Comparison of ENCODE assay signal across 8 cellular contexts in genomic region chr22:21736084-21736642, GRCh38. TPM values are rescaled to one million over a fixed set of nuclear protein-coding genes. Genes with fewer than 3 reads are reported as not detected.
DNase-seq lines count a peak whose midpoint lies in the region; ATAC-seq, FAIRE-seq and TF ChIP-seq lines count a peak whose summit lies in the region.

No MANE protein-coding gene starts in this region.

- no peak overlapping the region for H3K4ac ChIP-seq in H1 (replicated peaks; ENCODE audit: insufficient read length, low read depth, low read length)

- no peaks in the 10 kb centered on the region for H3K9me3 ChIP-seq in CD4-positive, CD25-positive, alpha-beta regulatory T cell (ENCODE audit: control insufficient read depth in 2 of 2, low read length in 2 of 2)
- H3K9me3 ChIP-seq in HUES6 (ENCODE audit: control insufficient read depth, insufficient read depth, low read depth, low read length) = no peaks in the 10 kb centered on the region
- H3K9me3 ChIP-seq in H1 (ENCODE audit: insufficient read depth in 2 of 2, low read depth in 1 of 2, low read length in 1 of 2) = no peaks in the 10 kb centered on the region
- H3K9me3 ChIP-seq in neuron (ENCODE audit: low read length) = no peaks in the 10 kb centered on the region

- peak overlapping the region; percentile 67 to 97 for H3K4me2 ChIP-seq in H1 (ENCODE audit: insufficient read depth in 1 of 2, low read depth in 2 of 2, low read length in 2 of 2)

- WGBS in H1 (ENCODE audit: extremely low coverage in 1 of 2, insufficient coverage in 1 of 2, insufficient read length in 1 of 2, insufficient replicate concordance in 2 of 2, low coverage in 1 of 2, low lambda C conversion rate in 2 of 2, missing lambda C conversion rate in 1 of 2), 2 experiments = 12% methylated on average over 36 of the region's 65 CpGs; no CpG with 5 or more reads in 1 of the 2 experiments

- H3K27ac ChIP-seq in CD4-positive, CD25-positive, alpha-beta regulatory T cell (ENCODE audit: insufficient read depth, low read length, poor library complexity, severe bottlenecking) = no peak overlapping the region
- H3K27ac ChIP-seq in HUES6 (ENCODE audit: low read depth, low read length) (no peak overlapping the region), H1 (ENCODE audit: low read depth, low read length) (no peak overlapping the region)

- no peak overlapping the region for H2AK5ac ChIP-seq in H1 (ENCODE audit: low read depth, low read length)

- H3K27me3 Mint-ChIP-seq in CD4-positive, CD25-positive, alpha-beta regulatory T cell = peaks cover 9% of the 10 kb centered on the region

- H3K56ac ChIP-seq in H1 (replicated peaks; ENCODE audit: insufficient read length, low read depth, low read length) = no peak overlapping the region

- peak overlapping the region; percentile 87 for H2BK120ac ChIP-seq in H1 (replicated peaks; ENCODE audit: low read depth, low read length)

- H2BK15ac ChIP-seq in H1 (ENCODE audit: low read length) = peak overlapping the region; percentile 98; the same call in 1 of the 2 replicates

- H3K4me1 ChIP-seq in CD4-positive, CD25-positive, alpha-beta regulatory T cell (ENCODE audit: control insufficient read depth, insufficient read depth, low read length, poor library complexity, severe bottlenecking) = peaks cover 18% of the 10 kb centered on the region
- H3K4me1 ChIP-seq in HUES6 (ENCODE audit: control insufficient read depth, insufficient read depth, low read length) (peaks cover 12% of the 10 kb centered on the region), H1 (replicated peaks in 1 of 4; ENCODE audit: control insufficient read depth in 3 of 4, insufficient read depth in 4 of 4, low read length in 3 of 4) (peaks cover 0 to 6% (median 3%) of the 10 kb centered on the region in 4 experiments; a peak in 3 of 7 replicates), neuron (ENCODE audit: insufficient read depth, low read length) (peaks cover 9% of the 10 kb centered on the region)

- POLR2A ChIA-PET in H1 (lab: Charles Lee; ENCODE audit: partially characterized antibody) = interaction anchor here (0.6 to 1.8 kb wide), 14 partner anchors 8 to 217 kb away, joined by 3 to 10 read pairs (median 4); partner anchors contain the start of gene PPM1F

- TF ChIP-seq RAD21 in H1 (IDR thresholded peaks at IDR 0.05 in 1 of 2, conservative IDR thresholded peaks at IDR 0.05 in 1 of 2; ENCODE audit: low read depth in 2 of 2, low read length in 2 of 2) = no peak

- FAIRE-seq in H1 (lab: Jason Lieb, UNC) = no peak

- no peak overlapping the region for H3K27ac Mint-ChIP-seq in CD4-positive, CD25-positive, alpha-beta regulatory T cell

- no peaks in the 10 kb centered on the region for H3K9me3 Mint-ChIP-seq in CD4-positive, CD25-positive, alpha-beta regulatory T cell

- DNase-seq in CD4-positive, CD25-positive, alpha-beta regulatory T cell = no peak
- no peak for DNase-seq in H1 (ENCODE audit: low read depth in 1 of 2, low spot score in 2 of 2)
- no peak for DNase-seq in NCI-H2081 (lab: John Stamatoyannopoulos, UW)
- no peak for DNase-seq in GM13976 (ENCODE audit: low spot score)
- DNase-seq in HCEC 1CT = no peak
- no peak for DNase-seq in stimulated activated CD4-positive, alpha-beta T cell treated with anti-CD3 and anti-CD28 coated beads, Interleukin-12 subunit alpha, Interleukin-12 subunit beta, amount 100 ng/mL, for 4 hours

- H3K4me1 Mint-ChIP-seq in CD4-positive, CD25-positive, alpha-beta regulatory T cell = peaks cover 12 to 17% (median 14%) of the 10 kb centered on the region in 4 donors

- CTCF ChIA-PET in H1 (lab: Charles Lee; ENCODE audit: partially characterized antibody) = no interaction called here

- TF ChIP-seq POLR2A in H1 (IDR thresholded peaks at IDR 0.05; ENCODE audit: control extremely low read depth in 1 of 2, low read depth in 2 of 2, low read length in 2 of 2) = peak; percentile 82 to 88

- TF ChIP-seq CTCF in H1 (IDR thresholded peaks at IDR 0.05; ENCODE audit: control extremely low read depth in 1 of 3, insufficient read depth in 1 of 3, low read depth in 1 of 3, low read length in 3 of 3) (no peak), GM13976 (IDR thresholded peaks at IDR 0.05; ENCODE audit: borderline replicate concordance, control extremely low read depth, extremely low read depth, insufficient read depth, missing control alignments) (no peak)

- peak overlapping the region; percentile 98 for H3K18ac ChIP-seq in H1 (ENCODE audit: extremely low read depth, low read length)

- H3K4me3 ChIP-seq in CD4-positive, CD25-positive, alpha-beta regulatory T cell (ENCODE audit: low read depth, low read length) = no peak overlapping the region
- H3K4me3 ChIP-seq in HUES6 (ENCODE audit: low read depth, low read length) (peak overlapping the region; percentile 95), H1 (ENCODE audit: extremely low read depth in 1 of 4, insufficient read depth in 2 of 4, low read depth in 3 of 4, low read length in 4 of 4) (peak overlapping the region; percentile 48 to 67 (median 58)), neuron (ENCODE audit: low read length) (peak overlapping the region; percentile 61)

- peaks cover 0 to 3% of the 10 kb centered on the region in 2 experiments for H4K20me1 ChIP-seq in H1 (replicated peaks in 1 of 2; ENCODE audit: control insufficient read depth in 1 of 2, insufficient read depth in 2 of 2, low read length in 2 of 2)

- H2BK12ac ChIP-seq in H1 (ENCODE audit: low read depth, low read length) = peak overlapping the region; percentile 96; the same call in 1 of the 2 replicates

- H2BK5ac ChIP-seq in H1 (ENCODE audit: low read depth, low read length) = no peak overlapping the region

- H2AFZ ChIP-seq in H1 (ENCODE audit: low read length) = peak overlapping the region; percentile 59; the same call in 1 of the 2 replicates
- H2AFZ ChIP-seq in neuron (ENCODE audit: low read depth, low read length) = peak overlapping the region; percentile 50

- peak overlapping the region; percentile 89 for H4K91ac ChIP-seq in H1 (replicated peaks; ENCODE audit: insufficient read length, low read length)

- no peak for ATAC-seq in CD4-positive, CD25-positive, alpha-beta regulatory T cell (ENCODE audit: low read depth in 2 of 2)

- H3K23me2 ChIP-seq in H1 (ENCODE audit: low read depth, low read length) = peaks cover 7% of the 10 kb centered on the region; the same call in 1 of the 2 replicates

- no peaks in the 10 kb centered on the region for H3K27me3 ChIP-seq in CD4-positive, CD25-positive, alpha-beta regulatory T cell (ENCODE audit: control insufficient read depth, insufficient read depth, low read length)
- H3K27me3 ChIP-seq in HUES6 (ENCODE audit: control insufficient read depth, insufficient read depth, low read length) (peaks cover 52% of the 10 kb centered on the region), H1 (replicated peaks in 1 of 4; ENCODE audit: control insufficient read depth in 3 of 4, extremely low read depth in 1 of 4, insufficient read depth in 3 of 4, low read length in 3 of 4) (peaks cover 0 to 15% (median 6%) of the 10 kb centered on the region in 4 experiments; a peak in 2 of 7 replicates), neuron (ENCODE audit: insufficient read depth, low read length) (peaks cover 2% of the 10 kb centered on the region)

- no peak overlapping the region for H2BK20ac ChIP-seq in H1 (ENCODE audit: low read length)

- in situ Hi-C loops in GM13976 (cut with MboI; ENCODE audit: low sequenced_read_pairs, unreplicated experiment) = no loop called here

- H3K23ac ChIP-seq in H1 (ENCODE audit: insufficient read length) = no peak overlapping the region

- H3K14ac ChIP-seq in H1 (ENCODE audit: insufficient read length) = peak overlapping the region; percentile 40

- no peaks in the 10 kb centered on the region for H3K36me3 ChIP-seq in CD4-positive, CD25-positive, alpha-beta regulatory T cell (ENCODE audit: control insufficient read depth, insufficient read depth, low read length)
- H3K36me3 ChIP-seq in HUES6 (ENCODE audit: control insufficient read depth, insufficient read depth, low read length) (no peaks in the 10 kb centered on the region), H1 (ENCODE audit: control insufficient read depth in 2 of 4, insufficient read depth in 4 of 4, low read length in 3 of 4) (no peaks in the 10 kb centered on the region), neuron (ENCODE audit: insufficient read depth, low read length) (no peaks in the 10 kb centered on the region)

- peak overlapping the region; percentile 91 for H4K5ac ChIP-seq in H1 (ENCODE audit: insufficient read length, low read depth, low read length)

- no peaks in the 10 kb centered on the region for H3K36me3 Mint-ChIP-seq in CD4-positive, CD25-positive, alpha-beta regulatory T cell

- H3K9ac ChIP-seq in HUES6 (ENCODE audit: low read length) = peak overlapping the region; percentile 47
- peak overlapping the region in 3 of 4 experiments; percentile 20 to 47 (median 42); a peak in 3 of 7 replicates for H3K9ac ChIP-seq in H1 (replicated peaks in 1 of 4; ENCODE audit: extremely low read depth in 1 of 4, low read depth in 3 of 4, low read length in 3 of 4)

- peak overlapping the region; percentile 89; the same call in 1 of the 2 replicates for H4K8ac ChIP-seq in H1 (ENCODE audit: extremely low read depth, insufficient read depth, low read length)

- H3K79me1 ChIP-seq in H1 (ENCODE audit: low read depth, low read length) = no peaks in the 10 kb centered on the region

- no peak for TF ChIP-seq EP300 in H1 (IDR thresholded peaks at IDR 0.05; ENCODE audit: borderline replicate concordance in 1 of 2, low read depth in 2 of 2, low read length in 2 of 2)

- peak overlapping the region in 3 of 4 donors; percentile 75 to 92 (median 80) for H3K4me3 Mint-ChIP-seq in CD4-positive, CD25-positive, alpha-beta regulatory T cell

- no peaks in the 10 kb centered on the region for H3K79me2 ChIP-seq in H1 (ENCODE audit: control insufficient read depth in 1 of 2, insufficient read depth in 2 of 2, low read length in 2 of 2)

TF ChIP-seq in H1, 55 proteins besides CTCF, POLR2A, EP300 and RAD21 (continues in another document):
- TF ChIP-seq PHF8 (conservative IDR thresholded peaks at IDR 0.05; ENCODE audit: low read depth, low read length) (peak; percentile 78), SIRT6 (IDR thresholded peaks at IDR 0.05; ENCODE audit: low read length) (no peak), HDAC2 (IDR thresholded peaks at IDR 0.05; ENCODE audit: borderline replicate concordance in 1 of 2, low read depth in 2 of 2, low read length in 2 of 2) (0 out of 4 replicates have a peak, but pooled peaks of 1 of the 2 experiments have one; percentile 17)

RNA-seq across cellular contexts. Expression of gene YPEL1, which starts 0.6 kb away (rescaled TPM):
- total RNA-seq in CD4-positive, CD25-positive, alpha-beta regulatory T cell = 8.9 TPM
- polyA plus RNA-seq in CD4-positive, CD25-positive, alpha-beta regulatory T cell = 10 to 100 TPM in 2 of 4 donors, 1 to 10 TPM in 2; 5.4 to 20.1 (median 11.3) TPM
- 6.7 and 7.6 TPM in 2 replicates for total RNA-seq in H1 (2021; fragmentation: NEBNext Ultra II Directional; extraction: Animal tissue kit (Norgen Biotek cat#: 25700))
- 5.9 and 6.0 TPM in 2 replicates for polyA plus RNA-seq in H1 (2011; rRNA removed)
- 8.0 TPM for polyA plus RNA-seq in H1 (2011; cell fraction: cytosol; rRNA removed)
- 12.7 TPM for polyA plus RNA-seq in H1 (2011; cell fraction: nucleus; rRNA removed)
- polyA plus RNA-seq in H1 (2012, experiment 1 of 2) = 5.0 to 11.0 TPM (median 6.6 TPM) in 4 replicates
- polyA plus RNA-seq in H1 (2012, experiment 2 of 2) = 3.4 TPM
- polyA plus RNA-seq in H1 (2013, experiment 1 of 2) = 5.9 TPM
- 5.0 TPM for polyA plus RNA-seq in H1 (2013, experiment 2 of 2)
- polyA minus RNA-seq in H1 (2011; rRNA and poly(A)+ RNA removed) = 12.7 and 20.1 TPM in 2 replicates
- polyA minus RNA-seq in H1 (2011; cell fraction: cytosol; rRNA and poly(A)+ RNA removed) = 5.3 TPM
- 9.1 TPM for polyA minus RNA-seq in H1 (2011; cell fraction: nucleus; rRNA and poly(A)+ RNA removed)
